ENCODE assay signal across 8 cellular contexts in genomic region chr17:67379251-67379630, GRCh38. TPM values are rescaled to one million over a fixed set of nuclear protein-coding genes. Genes with fewer than 3 reads are reported as not detected.
A peak's percentile ranks its signal among the peaks of the same experiment; 100 is the strongest.
DNase-seq lines count a peak whose midpoint lies in the region; ATAC-seq and TF ChIP-seq lines count a peak whose summit lies in the region.

No MANE protein-coding gene starts in this region.

- TF ChIP-seq CTCF in BE2C (IDR thresholded peaks at IDR 0.05; ENCODE audit: low read depth, low read length) (no peak), MM.1S (IDR thresholded peaks at IDR 0.05; ENCODE audit: low read length) (no peak), nephron progenitor cell (IDR thresholded peaks at IDR 0.05) (no peak)

- peak overlapping the region; percentile 65 for H3K4me2 ChIP-seq in MM.1S (ENCODE audit: low read depth, low read length)

- peaks cover 50% of the 10 kb centered on the region for H3K79me2 ChIP-seq in MM.1S (ENCODE audit: low read length)

- H3K9me3 Mint-ChIP-seq in effector memory CD8-positive, alpha-beta T cell: no peaks in the 10 kb centered on the region
- peaks cover 19% of the 10 kb centered on the region for H3K9me3 Mint-ChIP-seq in nephron progenitor cell

- H3K4me3 ChIP-seq in BE2C (ENCODE audit: low read depth, low read length) (peak overlapping the region; percentile 81), MM.1S (ENCODE audit: low read length) (peak overlapping the region; percentile 96)

- H3K9me3 ChIP-seq in BE2C (no peaks in the 10 kb centered on the region), MM.1S (replicated peaks; ENCODE audit: insufficient read depth, low read length) (no peaks in the 10 kb centered on the region)

- H3K36me3 ChIP-seq in BE2C (no peaks in the 10 kb centered on the region), MM.1S (replicated peaks; ENCODE audit: insufficient read depth, low read length) (no peaks in the 10 kb centered on the region)

- H3K27ac Mint-ChIP-seq in effector memory CD8-positive, alpha-beta T cell: peak overlapping the region; percentile 81 to 91
- H3K27ac Mint-ChIP-seq in nephron progenitor cell: peak overlapping the region; percentile 5

- peak overlapping the region; percentile 56; the same call in 1 of the 2 replicates for H3K9ac ChIP-seq in MM.1S (ENCODE audit: low read length)

- no peaks in the 10 kb centered on the region for H3K9me2 ChIP-seq in MM.1S (replicated peaks; ENCODE audit: insufficient read depth, low read length)

- H3K27me3 Mint-ChIP-seq in effector memory CD8-positive, alpha-beta T cell: no peaks in the 10 kb centered on the region
- H3K27me3 Mint-ChIP-seq in nephron progenitor cell (ENCODE audit: low read depth, poor library complexity): peaks cover 2% of the 10 kb centered on the region

- H3K4me1 ChIP-seq in BE2C (no peaks in the 10 kb centered on the region), MM.1S (ENCODE audit: low read length) (peaks cover 21% of the 10 kb centered on the region)

- peaks cover 22% of the 10 kb centered on the region for H3F3A ChIP-seq in MM.1S (ENCODE audit: insufficient read depth, low read length)

- H3K4me1 Mint-ChIP-seq in effector memory CD8-positive, alpha-beta T cell (ENCODE audit: low read depth in 2 of 2): peaks cover 34 to 49% of the 10 kb centered on the region in 2 donors
- H3K4me1 Mint-ChIP-seq in nephron progenitor cell: peaks cover 33% of the 10 kb centered on the region

- H3K27ac ChIP-seq in MM.1S (ENCODE audit: low read length): no peak overlapping the region

- H4K20me1 ChIP-seq in MM.1S (ENCODE audit: insufficient read depth, low read length): no peaks in the 10 kb centered on the region

- H3K27me3 ChIP-seq in BE2C (no peaks in the 10 kb centered on the region), MM.1S (replicated peaks; ENCODE audit: insufficient read depth, low read length) (no peaks in the 10 kb centered on the region)

- no peak for ATAC-seq in effector memory CD8-positive, alpha-beta T cell (replicated peaks)
- ATAC-seq in GM21360 (IDR thresholded peaks at IDR 0.05; ENCODE audit: unreplicated experiment) (no peak), HG02571 (IDR thresholded peaks at IDR 0.05; ENCODE audit: unreplicated experiment) (no peak)

- peak overlapping the region; percentile 86 to 90 for H3K4me3 Mint-ChIP-seq in effector memory CD8-positive, alpha-beta T cell
- H3K4me3 Mint-ChIP-seq in nephron progenitor cell: peak overlapping the region; percentile 85

- H2AFZ ChIP-seq in MM.1S (ENCODE audit: low read length): peak overlapping the region; percentile 89

- peaks cover 52% of the 10 kb centered on the region for H3K36me3 Mint-ChIP-seq in effector memory CD8-positive, alpha-beta T cell (ENCODE audit: insufficient read depth)
- peaks cover 25% of the 10 kb centered on the region for H3K36me3 Mint-ChIP-seq in nephron progenitor cell (ENCODE audit: low read depth)

- DNase-seq in BE2C (no peak), MM.1S (no peak), nephron progenitor cell (no peak), iPS-NIHi11 (ENCODE audit: low spot score) (no peak)
- DNase-seq in effector memory CD8-positive, alpha-beta T cell: no peak
- DNase-seq in stimulated activated naive CD4-positive, alpha-beta T cell treated with Interleukin-2 at 50 U/mL for 16 hours (lab: John Stamatoyannopoulos, UW): no peak

RNA-seq across cellular contexts. Expression of gene PITPNC1, which starts 2.2 kb away (rescaled TPM):
- polyA plus RNA-seq in BE2C (2012; ENCODE audit: insufficient read depth, insufficient read length, low read depth): 9.4 TPM

RNA-seq across cellular contexts. Expression of gene PSMD12, which starts 12.9 kb away (rescaled TPM):
- polyA plus RNA-seq in BE2C (2012; ENCODE audit: insufficient read depth, insufficient read length, low read depth): 136 TPM
